1 cellular context compared by ENCODE assay signal in the genomic region with DNA sequence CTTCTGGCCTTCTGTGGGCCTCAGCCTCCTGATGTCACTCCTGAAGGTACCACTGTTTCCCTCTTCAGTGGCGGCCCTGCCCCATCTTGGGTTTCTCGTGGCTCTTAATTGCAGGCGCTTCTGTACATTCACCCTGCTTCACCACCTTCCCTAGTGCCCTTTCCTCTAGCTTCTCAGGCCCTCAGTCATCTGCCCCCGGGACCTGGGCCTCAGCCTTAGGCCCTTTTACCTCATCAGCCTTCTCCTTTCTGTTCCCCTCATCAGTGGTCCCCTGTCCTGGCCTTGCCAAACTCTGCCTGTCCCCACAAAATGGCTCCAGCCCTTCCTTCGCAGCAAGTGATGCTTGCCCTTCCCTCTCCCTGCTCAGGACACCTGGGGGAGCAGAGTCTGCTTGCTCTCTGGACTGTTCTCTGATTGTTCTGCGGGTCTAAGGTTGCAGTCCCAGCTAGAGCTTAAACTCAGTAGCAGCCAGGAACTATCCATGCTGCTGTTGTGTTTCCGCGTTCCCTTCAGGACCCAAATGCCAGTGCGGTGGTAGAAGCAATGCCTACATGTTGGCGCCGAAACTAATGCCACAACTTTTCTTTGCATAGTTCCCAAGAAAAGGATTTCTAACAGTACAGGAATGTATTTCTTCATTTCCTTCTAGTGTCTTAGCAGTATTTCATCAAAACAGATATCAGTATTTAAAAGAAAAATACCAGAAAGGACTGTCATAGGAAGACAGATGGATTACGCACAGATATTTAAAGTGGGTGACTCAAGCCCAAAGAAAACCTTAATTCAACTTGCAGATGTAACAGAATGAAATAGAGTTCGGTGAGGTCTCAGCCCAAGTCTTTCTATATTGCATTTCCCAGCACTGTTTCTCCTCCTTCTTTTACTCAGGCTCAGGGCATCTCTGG.
A peak's percentile ranks its signal among the peaks of the same experiment; 100 is the strongest.
TF ChIP-seq lines count a peak whose summit lies in the region.

No MANE protein-coding gene starts in this region.

TF ChIP-seq in IMR-90, 13 proteins besides CTCF, POLR2A, EP300 and RAD21:
- no peak for TF ChIP-seq RFX5 (IDR thresholded peaks at IDR 0.05; ENCODE audit: low read depth, low read length)
- no peak for TF ChIP-seq SMC3 (IDR thresholded peaks at IDR 0.05; ENCODE audit: low read depth, low read length)
- TF ChIP-seq MAFK (IDR thresholded peaks at IDR 0.05; ENCODE audit: low read depth, low read length): 0 out of 2 replicates have a peak, but pooled peaks have one; percentile 1
- TF ChIP-seq FOS (IDR thresholded peaks at IDR 0.05; ENCODE audit: low read depth, low read length): peak; percentile 78
- TF ChIP-seq, protein P1, sequence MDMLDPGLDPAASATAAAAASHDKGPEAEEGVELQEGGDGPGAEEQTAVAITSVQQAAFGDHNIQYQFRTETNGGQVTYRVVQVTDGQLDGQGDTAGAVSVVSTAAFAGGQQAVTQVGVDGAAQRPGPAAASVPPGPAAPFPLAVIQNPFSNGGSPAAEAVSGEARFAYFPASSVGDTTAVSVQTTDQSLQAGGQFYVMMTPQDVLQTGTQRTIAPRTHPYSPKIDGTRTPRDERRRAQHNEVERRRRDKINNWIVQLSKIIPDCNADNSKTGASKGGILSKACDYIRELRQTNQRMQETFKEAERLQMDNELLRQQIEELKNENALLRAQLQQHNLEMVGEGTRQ (IDR thresholded peaks at IDR 0.05; ENCODE audit: low read depth, low read length): no peak
- no peak for TF ChIP-seq NFE2L2 (IDR thresholded peaks at IDR 0.05; ENCODE audit: low read depth, low read length)
- TF ChIP-seq CHD1 (IDR thresholded peaks at IDR 0.05; ENCODE audit: low read depth, low read length): no peak
- peak; percentile 85 for TF ChIP-seq CEBPB (IDR thresholded peaks at IDR 0.05; ENCODE audit: low read depth, low read length)
- no peak; the same call in 1 of the 2 replicates for TF ChIP-seq BHLHE40 (IDR thresholded peaks at IDR 0.05; ENCODE audit: low read depth, low read length)
- TF ChIP-seq RCOR1 (IDR thresholded peaks at IDR 0.05; ENCODE audit: insufficient replicate concordance, low read length): no peak
- no peak for TF ChIP-seq MAZ (IDR thresholded peaks at IDR 0.05; ENCODE audit: borderline replicate concordance, low read depth, low read length)
- TF ChIP-seq MXI1 (IDR thresholded peaks at IDR 0.05; ENCODE audit: borderline replicate concordance, low read depth, low read length): 0 out of 2 replicates have a peak, but pooled peaks have one; percentile 39
- TF ChIP-seq, protein P2, sequence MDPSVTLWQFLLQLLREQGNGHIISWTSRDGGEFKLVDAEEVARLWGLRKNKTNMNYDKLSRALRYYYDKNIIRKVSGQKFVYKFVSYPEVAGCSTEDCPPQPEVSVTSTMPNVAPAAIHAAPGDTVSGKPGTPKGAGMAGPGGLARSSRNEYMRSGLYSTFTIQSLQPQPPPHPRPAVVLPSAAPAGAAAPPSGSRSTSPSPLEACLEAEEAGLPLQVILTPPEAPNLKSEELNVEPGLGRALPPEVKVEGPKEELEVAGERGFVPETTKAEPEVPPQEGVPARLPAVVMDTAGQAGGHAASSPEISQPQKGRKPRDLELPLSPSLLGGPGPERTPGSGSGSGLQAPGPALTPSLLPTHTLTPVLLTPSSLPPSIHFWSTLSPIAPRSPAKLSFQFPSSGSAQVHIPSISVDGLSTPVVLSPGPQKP (IDR thresholded peaks at IDR 0.05; ENCODE audit: borderline replicate concordance, low read depth, low read length): no peak
